22 cellular contexts compared by ENCODE assay signal in genomic region chr5:53367727-53368126, GRCh38.
DNase-seq lines count a peak whose midpoint lies in the region; ATAC-seq, FAIRE-seq and TF ChIP-seq lines count a peak whose summit lies in the region.
"Had no signal": no experiment of that assay in that cellular context is flagged by ENCODE, and none has a peak within 500 bp of the region (broad histone marks: within the 10 kb centered on the region; RNA-seq: fewer than 3 reads in every experiment).

No MANE protein-coding gene starts in this region.

- H3K9ac ChIP-seq in fibroblast of lung (ENCODE audit: insufficient read depth, low read length), result no peak overlapping the region
- H3K9ac ChIP-seq: GM23248 had no signal

- POLR2A ChIA-PET in A549 (lab: Yijun Ruan, JAX), result no interaction called here

- no peak for FAIRE-seq in A549 (lab: Jason Lieb, UNC)
- FAIRE-seq: D721Med, GM12892, GM18507, H54, HepG2 had no signal

- no peak for TF ChIP-seq EP300 in A549 (IDR thresholded peaks at IDR 0.05)

- no peaks in the 10 kb centered on the region for H3K9me3 Mint-ChIP-seq in HFFc6
- H3K9me3 Mint-ChIP-seq in activated T-helper 2 cell treated with anti-CD3 and anti-CD28 coated beads, Interferon-gamma antibody, Interleukin-2, Interleukin-4, amounts not matched to agents 10 μg/mL and 5 μg/mL and 100 μg/mL, durations not matched to agents 14 hours and 24 hours and 36 hours, result no peaks in the 10 kb centered on the region

- H3K36me3 ChIP-seq in RWPE2 (ENCODE audit: low read depth) (no peaks in the 10 kb centered on the region), fibroblast of lung (ENCODE audit: control insufficient read depth, insufficient read depth, low read length) (no peaks in the 10 kb centered on the region)
- H3K36me3 ChIP-seq: BE2C had no signal

- no peak for TF ChIP-seq RAD21 in A549 (conservative IDR thresholded peaks at IDR 0.05 in 1 of 2, IDR thresholded peaks at IDR 0.05 in 1 of 2)

- no peaks in the 10 kb centered on the region; the same call in 1 of the 2 replicates for H3K27me3 Mint-ChIP-seq in HFFc6 (ENCODE audit: insufficient read depth)
- no peaks in the 10 kb centered on the region for H3K27me3 Mint-ChIP-seq in activated T-helper 2 cell treated with anti-CD3 and anti-CD28 coated beads, Interferon-gamma antibody, Interleukin-2, Interleukin-4, amounts not matched to agents 10 μg/mL and 5 μg/mL and 100 μg/mL, durations not matched to agents 14 hours and 24 hours and 36 hours (ENCODE audit: low read depth)
- H3K27me3 Mint-ChIP-seq: CD4-positive, CD25-positive, alpha-beta regulatory T cell had no signal

- H3K27ac Mint-ChIP-seq in HFFc6, result peak overlapping the region; percentile 40; the same call in 1 of the 2 replicates
- H3K27ac Mint-ChIP-seq in activated T-helper 2 cell treated with anti-CD3 and anti-CD28 coated beads, Interferon-gamma antibody, Interleukin-2, Interleukin-4, amounts not matched to agents 10 μg/mL and 5 μg/mL and 100 μg/mL, durations not matched to agents 14 hours and 24 hours and 36 hours, result no peak overlapping the region
- H3K27ac Mint-ChIP-seq: CD4-positive, CD25-positive, alpha-beta regulatory T cell; CD8-positive, alpha-beta memory T cell had no signal

- peaks cover 47% of the 10 kb centered on the region for H3K4me1 ChIP-seq in A549
- peaks cover 54% of the 10 kb centered on the region for H3K4me1 ChIP-seq in RWPE2 (ENCODE audit: insufficient read depth, poor library complexity, severe bottlenecking)
- peaks cover 19% of the 10 kb centered on the region for H3K4me1 ChIP-seq in fibroblast of lung (ENCODE audit: control insufficient read depth, extremely low read depth, insufficient read depth, low read length)
- no peaks in the 10 kb centered on the region for H3K4me1 ChIP-seq in right cardiac atrium (ENCODE audit: control insufficient read depth, insufficient read depth, low read length)
- H3K4me1 ChIP-seq: BE2C had no signal

- no peaks in the 10 kb centered on the region for H3K79me2 ChIP-seq in fibroblast of lung (ENCODE audit: control insufficient read depth, insufficient read depth, low read length)

- H3K4me2 ChIP-seq in A549 (no peak overlapping the region), fibroblast of lung (ENCODE audit: extremely low read depth, insufficient read depth, low read length) (no peak overlapping the region)

- CTCF ChIA-PET in A549 (lab: Yijun Ruan, JAX), result no interaction called here

- H2AFZ ChIP-seq in fibroblast of lung (ENCODE audit: low read length), result peak overlapping the region; percentile 24
- H2AFZ ChIP-seq: GM23248 had no signal

- intact Hi-C loops in right cardiac atrium (cut with DNase I), result no loop called here
- intact Hi-C loops in activated T-helper 2 cell treated with anti-CD3 and anti-CD28 coated beads, Interferon-gamma antibody, Interleukin-2, Interleukin-4, amounts not matched to agents 10 μg/mL and 5 μg/mL and 100 μg/mL, durations not matched to agents 14 hours and 24 hours and 36 hours (cut with micrococcal nuclease), result no loop called here

- H3K36me3 Mint-ChIP-seq in HFFc6 (ENCODE audit: low read depth), result peaks cover 31% of the 10 kb centered on the region
- no peaks in the 10 kb centered on the region for H3K36me3 Mint-ChIP-seq in activated T-helper 2 cell treated with anti-CD3 and anti-CD28 coated beads, Interferon-gamma antibody, Interleukin-2, Interleukin-4, amounts not matched to agents 10 μg/mL and 5 μg/mL and 100 μg/mL, durations not matched to agents 14 hours and 24 hours and 36 hours (ENCODE audit: low read depth)
- H3K36me3 Mint-ChIP-seq: CD4-positive, CD25-positive, alpha-beta regulatory T cell; CD8-positive, alpha-beta memory T cell had no signal

- no peaks in the 10 kb centered on the region for H3K9me3 ChIP-seq in A549
- no peaks in the 10 kb centered on the region for H3K9me3 ChIP-seq in RWPE2 (ENCODE audit: severe bottlenecking)
- no peaks in the 10 kb centered on the region for H3K9me3 ChIP-seq in fibroblast of lung (ENCODE audit: control insufficient read depth, insufficient read depth, low read depth, low read length)
- H3K9me3 ChIP-seq in right cardiac atrium (ENCODE audit: control insufficient read depth, low read length), result no peaks in the 10 kb centered on the region
- H3K9me3 ChIP-seq: BE2C had no signal

- WGBS in A549 (ENCODE audit: missing lambda C conversion rate), result 96% methylated on average over 1 of the region's 1 CpG
- 96% methylated on average over 1 of the region's 1 CpG for WGBS in right cardiac atrium

- no peak for TF ChIP-seq POLR2A in A549 (IDR thresholded peaks at IDR 0.05; ENCODE audit: low read length)

- H3K27me3 ChIP-seq in RWPE2 (ENCODE audit: insufficient read depth, poor library complexity, severe bottlenecking) (no peaks in the 10 kb centered on the region), fibroblast of lung (ENCODE audit: control insufficient read depth, insufficient read depth, low read length) (no peaks in the 10 kb centered on the region), right cardiac atrium (ENCODE audit: control insufficient read depth, insufficient read depth) (no peaks in the 10 kb centered on the region)
- H3K27me3 ChIP-seq: BE2C had no signal

- TF ChIP-seq CTCF in A549 (IDR thresholded peaks at IDR 0.05), result no peak
- TF ChIP-seq CTCF in HFFc6 (IDR thresholded peaks at IDR 0.05), result no peak
- TF ChIP-seq CTCF in RWPE2 (IDR thresholded peaks at IDR 0.05; ENCODE audit: poor library complexity, severe bottlenecking), result no peak
- TF ChIP-seq CTCF in fibroblast of lung (conservative IDR thresholded peaks at IDR 0.05 in 1 of 2, IDR thresholded peaks at IDR 0.05 in 1 of 2; ENCODE audit: low read depth in 1 of 2, low read length in 2 of 2), result no peak

- DNase-seq in A549 (ENCODE audit: low read depth in 1 of 2, low spot score in 1 of 2) (no peak), HFFc6 (no peak), RWPE2 (ENCODE audit: low spot score) (no peak), fibroblast of lung (ENCODE audit: low read depth in 2 of 2) (no peak), right cardiac atrium (no peak)
- DNase-seq in activated naive CD4-positive, alpha-beta T cell (lab: John Stamatoyannopoulos, UW), result no peak
- no peak for DNase-seq in activated T-helper 2 cell treated with anti-CD3 and anti-CD28 coated beads, Interferon-gamma antibody, Interleukin-2, Interleukin-4, amounts not matched to agents 10 μg/mL and 5 μg/mL and 100 μg/mL, durations not matched to agents 14 hours and 24 hours and 36 hours (ENCODE audit: low spot score)
- DNase-seq: ACHN; BE2C; C1 segment of cervical spinal cord; CD4-positive, CD25-positive, alpha-beta regulatory T cell; CD8-positive, alpha-beta memory T cell; COR-L47; DMS79; GDM1; GM23248 had no signal

- no peaks in the 10 kb centered on the region for H4K20me1 ChIP-seq in fibroblast of lung (ENCODE audit: control insufficient read depth, extremely low read depth, insufficient read depth, low read length)

- no peak for ATAC-seq in A549
- no peak for ATAC-seq in RWPE2 (ENCODE audit: low read depth)
- no peak for ATAC-seq in right cardiac atrium
- no peak for ATAC-seq in HG02938 (IDR thresholded peaks at IDR 0.05; ENCODE audit: unreplicated experiment)
- ATAC-seq: HepG2 had no signal

- no peak overlapping the region for H3K4me3 Mint-ChIP-seq in HFFc6
- H3K4me3 Mint-ChIP-seq in activated T-helper 2 cell treated with anti-CD3 and anti-CD28 coated beads, Interferon-gamma antibody, Interleukin-2, Interleukin-4, amounts not matched to agents 10 μg/mL and 5 μg/mL and 100 μg/mL, durations not matched to agents 14 hours and 24 hours and 36 hours (ENCODE audit: low read depth), result no peak overlapping the region
- H3K4me3 Mint-ChIP-seq: CD4-positive, CD25-positive, alpha-beta regulatory T cell; CD8-positive, alpha-beta memory T cell had no signal

- H3K27ac ChIP-seq in A549 (peak overlapping the region; percentile 52 to 64; a peak in 5 of 6 replicates), RWPE2 (ENCODE audit: poor library complexity, severe bottlenecking) (peak overlapping the region; percentile 100), fibroblast of lung (ENCODE audit: insufficient read depth, low read length) (no peak overlapping the region), right cardiac atrium (ENCODE audit: low read length) (no peak overlapping the region)
- H3K27ac ChIP-seq: GM23248 had no signal

- H3K4me1 Mint-ChIP-seq in HFFc6 (ENCODE audit: low read depth), result peaks cover 83% of the 10 kb centered on the region
- no peaks in the 10 kb centered on the region for H3K4me1 Mint-ChIP-seq in activated T-helper 2 cell treated with anti-CD3 and anti-CD28 coated beads, Interferon-gamma antibody, Interleukin-2, Interleukin-4, amounts not matched to agents 10 μg/mL and 5 μg/mL and 100 μg/mL, durations not matched to agents 14 hours and 24 hours and 36 hours (ENCODE audit: low read depth)
- H3K4me1 Mint-ChIP-seq: CD4-positive, CD25-positive, alpha-beta regulatory T cell; CD8-positive, alpha-beta memory T cell had no signal

- H3K4me3 ChIP-seq in A549 (no peak overlapping the region), RWPE2 (ENCODE audit: severe bottlenecking) (no peak overlapping the region), fibroblast of lung (replicated peaks in 1 of 4; ENCODE audit: control extremely low read depth in 1 of 4, insufficient read depth in 1 of 4, low read depth in 3 of 4, low read length in 4 of 4) (no peak overlapping the region), right cardiac atrium (ENCODE audit: low read length) (no peak overlapping the region)
- H3K4me3 ChIP-seq: GM23248 had no signal

TF ChIP-seq in A549, 52 proteins besides CTCF, POLR2A, EP300 and RAD21 (continues in another document):
- TF ChIP-seq EHF (CRISPR knock-in tag; IDR thresholded peaks at IDR 0.05) (no peak), ESRRA (IDR thresholded peaks at IDR 0.05; ENCODE audit: borderline replicate concordance, low read length) (no peak), NFE2L2 (conservative IDR thresholded peaks at IDR 0.05; ENCODE audit: low read length) (no peak), HDAC2 (IDR thresholded peaks at IDR 0.05) (no peak), FOSL2 (IDR thresholded peaks at IDR 0.05) (no peak), FOSL2 (CRISPR knock-in tag; IDR thresholded peaks at IDR 0.05) (no peak), MAZ (IDR thresholded peaks at IDR 0.05; ENCODE audit: borderline replicate concordance, low read depth, low read length) (no peak), KDM1A (IDR thresholded peaks at IDR 0.05; ENCODE audit: low read depth) (no peak), HES2 (IDR thresholded peaks at IDR 0.05) (no peak), CEBPB (IDR thresholded peaks at IDR 0.05) (no peak)

Comparison
In these comparisons a context has a peak if more than half of its experiments do, and no peak if none do; other contexts are left out.
1. H3K27ac ChIP-seq: peak in A549 (2 of 2) and RWPE2 (single experiment); none in fibroblast of lung (single experiment) and right cardiac atrium (single experiment).